ENCODE assay signal across 1 cellular context in genomic region chr20:35433337-35433736, GRCh38.
TF ChIP-seq lines count a peak whose summit lies in the region.

No MANE protein-coding gene starts in this region.

TF ChIP-seq in GM23338, 12 proteins besides CTCF, POLR2A, EP300 and RAD21 (continued from another document):
- no peak for TF ChIP-seq REST (IDR thresholded peaks at IDR 0.05; ENCODE audit: unreplicated experiment)
- no peak for TF ChIP-seq ZNF114 (CRISPR knock-in tag; IDR thresholded peaks at IDR 0.05)
TF ChIP-seq in GM23338: peak in this region for 0.
